8 cellular contexts compared by ENCODE assay signal in genomic region chr10:101441539-101442455, GRCh38.
DNase-seq lines count a peak whose midpoint lies in the region; ATAC-seq and TF ChIP-seq lines count a peak whose summit lies in the region.

No MANE protein-coding gene starts in this region.

- no peaks in the 10 kb centered on the region for H3K4me1 ChIP-seq in colonic mucosa
- H3K4me1 ChIP-seq in tibial artery: peaks cover 0 to 8% (median 0%) of the 10 kb centered on the region in 4 donors

- H3K36me3 Mint-ChIP-seq in activated T-helper 2 cell treated with anti-CD3 and anti-CD28 coated beads, Interferon-gamma antibody, Interleukin-2, Interleukin-4, amounts not matched to agents 10 μg/mL and 5 μg/mL and 100 μg/mL, durations not matched to agents 14 hours and 24 hours and 36 hours (ENCODE audit: low read depth): no peaks in the 10 kb centered on the region

- TF ChIP-seq CTCF in colonic mucosa (IDR thresholded peaks at IDR 0.05) (peak; percentile 38), tibial artery (IDR thresholded peaks at IDR 0.05) (peak; percentile 43 to 53)

- DNase-seq in Right ventricle myocardium inferior (ENCODE audit: missing footprints) (peak; percentile 43), cardiac septum (ENCODE audit: low spot score) (no peak), Kasumi-1 (lab: John Stamatoyannopoulos, UW) (peak; percentile 96 to 98), RPMI7951 (ENCODE audit: low read depth) (peak; percentile 60), colonic mucosa (peak; percentile 24), left lobe of liver (ENCODE audit: low spot score) (no peak), tibial artery (no peak)
- no peak for DNase-seq in activated T-helper 2 cell treated with anti-CD3 and anti-CD28 coated beads, Interferon-gamma antibody, Interleukin-2, Interleukin-4, amounts not matched to agents 10 μg/mL and 5 μg/mL and 100 μg/mL, durations not matched to agents 14 hours and 24 hours and 36 hours (ENCODE audit: low spot score)

- H3K4me3 ChIP-seq in colonic mucosa (no peak overlapping the region), tibial artery (no peak overlapping the region)

- H3K9me3 Mint-ChIP-seq in activated T-helper 2 cell treated with anti-CD3 and anti-CD28 coated beads, Interferon-gamma antibody, Interleukin-2, Interleukin-4, amounts not matched to agents 10 μg/mL and 5 μg/mL and 100 μg/mL, durations not matched to agents 14 hours and 24 hours and 36 hours: no peaks in the 10 kb centered on the region

- H3K27ac ChIP-seq in colonic mucosa (no peak overlapping the region), tibial artery (no peak overlapping the region)

- ATAC-seq in Right ventricle myocardium inferior (peak; percentile 84), left lobe of liver (peak; percentile 98)

- no peaks in the 10 kb centered on the region for H3K27me3 ChIP-seq in colonic mucosa
- H3K27me3 ChIP-seq in tibial artery: no peaks in the 10 kb centered on the region

- H3K9me3 ChIP-seq in colonic mucosa (no peaks in the 10 kb centered on the region), tibial artery (no peaks in the 10 kb centered on the region)

- H3K36me3 ChIP-seq in colonic mucosa (no peaks in the 10 kb centered on the region), tibial artery (no peaks in the 10 kb centered on the region)

- H3K9ac ChIP-seq in colonic mucosa (ENCODE audit: low read depth in 2 of 2, low read length in 2 of 2): no peak overlapping the region

- H3K27me3 Mint-ChIP-seq in activated T-helper 2 cell treated with anti-CD3 and anti-CD28 coated beads, Interferon-gamma antibody, Interleukin-2, Interleukin-4, amounts not matched to agents 10 μg/mL and 5 μg/mL and 100 μg/mL, durations not matched to agents 14 hours and 24 hours and 36 hours (ENCODE audit: low read depth): peaks cover 8% of the 10 kb centered on the region

- no peak overlapping the region for H3K4me3 Mint-ChIP-seq in activated T-helper 2 cell treated with anti-CD3 and anti-CD28 coated beads, Interferon-gamma antibody, Interleukin-2, Interleukin-4, amounts not matched to agents 10 μg/mL and 5 μg/mL and 100 μg/mL, durations not matched to agents 14 hours and 24 hours and 36 hours (ENCODE audit: low read depth)

- intact Hi-C loops in Right ventricle myocardium inferior (cut with DNase I): loop anchor here (2.0 kb wide), 1 partner anchor 141 kb away; no protein-coding TSS in a partner anchor
- intact Hi-C loops in cardiac septum (cut with DNase I): loop anchor here (5.0 to 10.0 kb wide), 2 partner anchors 87 to 139 kb away; partner anchors contain the start of gene BTRC
- intact Hi-C loops in colonic mucosa (cut with DNase I): loop anchor here (5.0 to 10.0 kb wide), 4 partner anchors 123 to 229 kb away; no protein-coding TSS in a partner anchor
- intact Hi-C loops in tibial artery (cut with DNase I; ENCODE audit: low total_unique reads): loop anchor here (10.0 kb wide), 1 partner anchor 137 kb away; no protein-coding TSS in a partner anchor
- intact Hi-C loops in activated T-helper 2 cell treated with anti-CD3 and anti-CD28 coated beads, Interferon-gamma antibody, Interleukin-2, Interleukin-4, amounts not matched to agents 10 μg/mL and 5 μg/mL and 100 μg/mL, durations not matched to agents 14 hours and 24 hours and 36 hours (cut with micrococcal nuclease): loop anchor here (5.0 kb wide), 1 partner anchor 229 kb away; no protein-coding TSS in a partner anchor

- no peak overlapping the region for H3K27ac Mint-ChIP-seq in activated T-helper 2 cell treated with anti-CD3 and anti-CD28 coated beads, Interferon-gamma antibody, Interleukin-2, Interleukin-4, amounts not matched to agents 10 μg/mL and 5 μg/mL and 100 μg/mL, durations not matched to agents 14 hours and 24 hours and 36 hours

- H3K4me1 Mint-ChIP-seq in activated T-helper 2 cell treated with anti-CD3 and anti-CD28 coated beads, Interferon-gamma antibody, Interleukin-2, Interleukin-4, amounts not matched to agents 10 μg/mL and 5 μg/mL and 100 μg/mL, durations not matched to agents 14 hours and 24 hours and 36 hours (ENCODE audit: low read depth): peaks cover 1% of the 10 kb centered on the region

Comparison
In these comparisons a context has a peak if more than half of its experiments do, and no peak if none do; other contexts are left out.
1. DNase-seq: peak in Right ventricle myocardium inferior (single experiment), Kasumi-1 (2 of 2), RPMI7951 (single experiment) and colonic mucosa (single experiment); none in cardiac septum (single experiment), left lobe of liver (single experiment), tibial artery (0 of 2) and activated T-helper 2 cell treated with anti-CD3 and anti-CD28 coated beads, Interferon-gamma antibody, Interleukin-2, Interleukin-4, amounts not matched to agents 10 μg/mL and 5 μg/mL and 100 μg/mL, durations not matched to agents 14 hours and 24 hours and 36 hours (single experiment).